In genomic region chr10:7520496-7521485, GRCh38 we compare ENCODE assay signal across 14 cellular contexts.
A peak's percentile ranks its signal among the peaks of the same experiment; 100 is the strongest.
DNase-seq lines count a peak whose midpoint lies in the region; ATAC-seq, FAIRE-seq and TF ChIP-seq lines count a peak whose summit lies in the region.
"Had no signal": no experiment of that assay in that cellular context is flagged by ENCODE, and none has a peak within 500 bp of the region (broad histone marks: within the 10 kb centered on the region; RNA-seq: fewer than 3 reads in every experiment).

No MANE protein-coding gene starts in this region.

- ATAC-seq in GM19397 (IDR thresholded peaks at IDR 0.05; ENCODE audit: unreplicated experiment) (peak; percentile 83), HG03060 (IDR thresholded peaks at IDR 0.05; ENCODE audit: low read depth, unreplicated experiment) (peak; percentile 79)
- ATAC-seq: stimulated activated naive CD8-positive, alpha-beta T cell treated with anti-CD3 and anti-CD28 coated beads, Interleukin-15, amount 100 ng/mL, for 72 hours had no signal

- peaks cover 6% of the 10 kb centered on the region for H3K27me3 Mint-ChIP-seq in HFFc6 (ENCODE audit: insufficient read depth)
- peaks cover 3% of the 10 kb centered on the region for H3K27me3 Mint-ChIP-seq in endothelial cell (ENCODE audit: unreplicated experiment)
- H3K27me3 Mint-ChIP-seq: stimulated activated naive CD8-positive, alpha-beta T cell treated with anti-CD3 and anti-CD28 coated beads, Interleukin-15, amount 100 ng/mL, for 72 hours had no signal

- H3K36me3 Mint-ChIP-seq in HFFc6 (ENCODE audit: low read depth) (no peaks in the 10 kb centered on the region), endothelial cell (ENCODE audit: low read depth, unreplicated experiment) (no peaks in the 10 kb centered on the region)

- no peak for TF ChIP-seq POLR2A in GM12891 (IDR thresholded peaks at IDR 0.05; ENCODE audit: low read depth, low read length)

- H3K9me2 ChIP-seq in SU-DHL-6 (replicated peaks; ENCODE audit: insufficient read depth, low read length) (no peaks in the 10 kb centered on the region), MM.1S (replicated peaks; ENCODE audit: insufficient read depth, low read length) (no peaks in the 10 kb centered on the region)

- H3K4me1 Mint-ChIP-seq in HFFc6 (ENCODE audit: low read depth) (no peaks in the 10 kb centered on the region), endothelial cell (ENCODE audit: unreplicated experiment) (no peaks in the 10 kb centered on the region)

- DNase-seq in GM12891 (ENCODE audit: insufficient read length, low spot score) (no peak), HFFc6 (no peak), endothelial cell (ENCODE audit: low spot score) (no peak), MM.1S (no peak), iPS-NIHi11 (ENCODE audit: low spot score) (no peak)
- DNase-seq: GM23248; NCI-H1436; SHP77 treated with DMSO at 0.1 percent for 48 hours; stimulated activated naive CD8-positive, alpha-beta T cell treated with anti-CD3 and anti-CD28 coated beads, Interleukin-15, amount 100 ng/mL, for 72 hours had no signal

- no peaks in the 10 kb centered on the region for H3K36me3 ChIP-seq in SU-DHL-6 (ENCODE audit: low read length)
- no peaks in the 10 kb centered on the region for H3K36me3 ChIP-seq in MM.1S (replicated peaks; ENCODE audit: insufficient read depth, low read length)
- H3K36me3 ChIP-seq: breast epithelium had no signal

- peaks cover 6% of the 10 kb centered on the region for H3K4me1 ChIP-seq in MM.1S (ENCODE audit: low read length)
- H3K4me1 ChIP-seq: breast epithelium had no signal

- H3K4me2 ChIP-seq in SU-DHL-6 (ENCODE audit: low read depth, low read length, poor library complexity, severe bottlenecking) (peak overlapping the region; percentile 48), MM.1S (ENCODE audit: low read depth, low read length) (no peak overlapping the region)

- H2AFZ ChIP-seq in SU-DHL-6 (ENCODE audit: low read depth, low read length, severe bottlenecking) = peak overlapping the region; percentile 65
- H2AFZ ChIP-seq in MM.1S (ENCODE audit: low read length) = no peak overlapping the region
- H2AFZ ChIP-seq: GM23248 had no signal

- no peaks in the 10 kb centered on the region for H3F3A ChIP-seq in SU-DHL-6 (ENCODE audit: insufficient read depth)
- H3F3A ChIP-seq in MM.1S (ENCODE audit: insufficient read depth, low read length) = peaks cover 4% of the 10 kb centered on the region; the same call in 1 of the 2 replicates

- no peaks in the 10 kb centered on the region for H3K9me3 Mint-ChIP-seq in HFFc6
- no peaks in the 10 kb centered on the region for H3K9me3 Mint-ChIP-seq in endothelial cell (ENCODE audit: unreplicated experiment)
- H3K9me3 Mint-ChIP-seq: stimulated activated naive CD8-positive, alpha-beta T cell treated with anti-CD3 and anti-CD28 coated beads, Interleukin-15, amount 100 ng/mL, for 72 hours had no signal

- H3K79me2 ChIP-seq in SU-DHL-6 (ENCODE audit: insufficient read depth, low read length) (no peaks in the 10 kb centered on the region), MM.1S (ENCODE audit: low read length) (no peaks in the 10 kb centered on the region)

- TF ChIP-seq CTCF in SU-DHL-6 (IDR thresholded peaks at IDR 0.05; ENCODE audit: insufficient read depth, low read length, poor library complexity, severe bottlenecking) = no peak
- no peak for TF ChIP-seq CTCF in HFFc6 (IDR thresholded peaks at IDR 0.05)
- TF ChIP-seq CTCF in endothelial cell (IDR thresholded peaks at IDR 0.05; ENCODE audit: unreplicated experiment) = no peak
- TF ChIP-seq CTCF in MM.1S (IDR thresholded peaks at IDR 0.05; ENCODE audit: low read length) = no peak

- H3K27ac Mint-ChIP-seq in HFFc6 (no peak overlapping the region), endothelial cell (ENCODE audit: unreplicated experiment) (no peak overlapping the region)

- H3K9me3 ChIP-seq in SU-DHL-6 (ENCODE audit: insufficient read depth, low read length) = no peaks in the 10 kb centered on the region
- H3K9me3 ChIP-seq in MM.1S (replicated peaks; ENCODE audit: insufficient read depth, low read length) = no peaks in the 10 kb centered on the region
- H3K9me3 ChIP-seq: breast epithelium had no signal

- FAIRE-seq in GM12891 (lab: Jason Lieb, UNC) = peak; percentile 90

- H3K9ac ChIP-seq in SU-DHL-6 (ENCODE audit: low read length) = peak overlapping the region; percentile 26; the same call in 1 of the 2 replicates
- no peak overlapping the region for H3K9ac ChIP-seq in MM.1S (ENCODE audit: low read length)
- H3K9ac ChIP-seq: GM23248 had no signal

- H3K4me3 ChIP-seq in SU-DHL-6 (ENCODE audit: insufficient read depth, low read length, poor library complexity, severe bottlenecking) = no peak overlapping the region
- H3K4me3 ChIP-seq in MM.1S (ENCODE audit: low read length) = no peak overlapping the region
- H3K4me3 ChIP-seq: breast epithelium, GM23248, skin epidermis had no signal

- H3K4me3 Mint-ChIP-seq in HFFc6 = no peak overlapping the region
- no peak overlapping the region for H3K4me3 Mint-ChIP-seq in endothelial cell (ENCODE audit: unreplicated experiment)
- H3K4me3 Mint-ChIP-seq: stimulated activated naive CD8-positive, alpha-beta T cell treated with anti-CD3 and anti-CD28 coated beads, Interleukin-15, amount 100 ng/mL, for 72 hours had no signal

- H4K20me1 ChIP-seq in SU-DHL-6 (ENCODE audit: low read depth, low read length) (no peaks in the 10 kb centered on the region), MM.1S (ENCODE audit: insufficient read depth, low read length) (no peaks in the 10 kb centered on the region)

- H3K27me3 ChIP-seq in SU-DHL-6 (ENCODE audit: low read length) (no peaks in the 10 kb centered on the region), MM.1S (replicated peaks; ENCODE audit: insufficient read depth, low read length) (no peaks in the 10 kb centered on the region)

- H3K27ac ChIP-seq in SU-DHL-6 (ENCODE audit: low read depth, low read length) = peak overlapping the region; percentile 25
- no peak overlapping the region for H3K27ac ChIP-seq in MM.1S (ENCODE audit: low read length)
- H3K27ac ChIP-seq: breast epithelium, GM23248, skin epidermis had no signal

TF ChIP-seq in GM12891, 5 proteins besides CTCF, POLR2A, EP300 and RAD21:
- peak; percentile 18 for TF ChIP-seq PAX5 (IDR thresholded peaks at IDR 0.05; ENCODE audit: insufficient read depth, low read length, severe bottlenecking)
- TF ChIP-seq POLR2AphosphoS5 (IDR thresholded peaks at IDR 0.05; ENCODE audit: low read depth, low read length) = no peak
TF ChIP-seq in GM12891: peak in this region for 1.
